Comparison of ENCODE assay signal across 11 cellular contexts in genomic region chr2:45849491-45850283, GRCh38.
DNase-seq lines count a peak whose midpoint lies in the region; ATAC-seq and TF ChIP-seq lines count a peak whose summit lies in the region.
"Had no signal": no experiment of that assay in that cellular context is flagged by ENCODE, and none has a peak within 500 bp of the region (broad histone marks: within the 10 kb centered on the region; RNA-seq: fewer than 3 reads in every experiment).

No MANE protein-coding gene starts in this region.

- H3K36me3 ChIP-seq in brain microvascular endothelial cell (replicated peaks) = no peaks in the 10 kb centered on the region
- no peaks in the 10 kb centered on the region for H3K36me3 ChIP-seq in rectal smooth muscle tissue (ENCODE audit: control insufficient read depth, insufficient read depth, low read length)

- H3K27me3 ChIP-seq in brain microvascular endothelial cell (replicated peaks) (no peaks in the 10 kb centered on the region), rectal smooth muscle tissue (ENCODE audit: control insufficient read depth, insufficient read depth, low read length) (no peaks in the 10 kb centered on the region)

- no peak for TF ChIP-seq CTCF in brain microvascular endothelial cell (IDR thresholded peaks at IDR 0.05; ENCODE audit: low read depth, low read length, missing control alignments)

- in situ Hi-C loops in brain microvascular endothelial cell (cut with HindIII; ENCODE audit: low pct_ligation_motif_present, low sequenced_read_pairs) = no loop called here

- ATAC-seq in HG02870 (IDR thresholded peaks at IDR 0.05; ENCODE audit: unreplicated experiment) (no peak), GM21737 (IDR thresholded peaks at IDR 0.05; ENCODE audit: unreplicated experiment) (no peak)

- DNase-seq in NCI-H146 (lab: John Stamatoyannopoulos, UW) (peak; percentile 8), NCI-H146 treated with DMSO at 0.1 percent for 48 hours (lab: John Stamatoyannopoulos, UW; ENCODE audit: unreplicated experiment) (no peak), M059J (ENCODE audit: low read depth) (peak; percentile 73), brain microvascular endothelial cell (peak; percentile 43), GF-D8 (lab: John Stamatoyannopoulos, UW) (no peak)
- DNase-seq: effector CD4-positive, alpha-beta T cell; kidney glomerular epithelial cell; retina had no signal

- no peak overlapping the region for H3K9ac ChIP-seq in rectal smooth muscle tissue (ENCODE audit: low read length)

- no peak overlapping the region for H3K27ac ChIP-seq in brain microvascular endothelial cell
- H3K27ac ChIP-seq in rectal smooth muscle tissue (ENCODE audit: low read depth, low read length) = peak overlapping the region; percentile 39

- H3K4me3 ChIP-seq in brain microvascular endothelial cell (ENCODE audit: low read depth, low read length) (no peak overlapping the region), rectal smooth muscle tissue (ENCODE audit: low read length) (no peak overlapping the region)

- H3K4me1 ChIP-seq in rectal smooth muscle tissue (ENCODE audit: control insufficient read depth, insufficient read depth, low read length) = peaks cover 12% of the 10 kb centered on the region

Comparison
In these comparisons a context has a peak if more than half of its experiments do, and no peak if none do; other contexts are left out.
1. DNase-seq: peak in NCI-H146 (single experiment), M059J (single experiment) and brain microvascular endothelial cell (single experiment); none in NCI-H146 treated with DMSO at 0.1 percent for 48 hours (single experiment) and GF-D8 (single experiment).